In genomic region chr2:209426432-209426831, GRCh38 we compare ENCODE assay signal across 10 cellular contexts. TPM values are rescaled to one million over a fixed set of nuclear protein-coding genes. Genes with fewer than 3 reads are reported as not detected.
DNase-seq lines count a peak whose midpoint lies in the region; ATAC-seq and TF ChIP-seq lines count a peak whose summit lies in the region.
"Had no signal": no experiment of that assay in that cellular context is flagged by ENCODE, and none has a peak within 500 bp of the region (broad histone marks: within the 10 kb centered on the region; RNA-seq: fewer than 3 reads in every experiment).

No MANE protein-coding gene starts in this region.

- peaks cover 10% of the 10 kb centered on the region for H3K4me1 Mint-ChIP-seq in endothelial cell (ENCODE audit: unreplicated experiment)

- H3K4me3 Mint-ChIP-seq in endothelial cell (ENCODE audit: unreplicated experiment): no peak overlapping the region

- no peaks in the 10 kb centered on the region for H3K27me3 ChIP-seq in PC-9 (ENCODE audit: insufficient read depth, low read depth)
- no peaks in the 10 kb centered on the region for H3K27me3 ChIP-seq in upper lobe of right lung

- H3K36me3 ChIP-seq in PC-9 (ENCODE audit: low read depth) (no peaks in the 10 kb centered on the region), upper lobe of right lung (no peaks in the 10 kb centered on the region)

- no peaks in the 10 kb centered on the region for H3K36me3 Mint-ChIP-seq in endothelial cell (ENCODE audit: low read depth, unreplicated experiment)

- peaks cover 8% of the 10 kb centered on the region for H3K27me3 Mint-ChIP-seq in endothelial cell (ENCODE audit: unreplicated experiment)

- peak overlapping the region; percentile 86 for H3K4me2 ChIP-seq in PC-9

- CTCF ChIA-PET in PC-9 (lab: Charles Lee): no interaction called here

- no peak overlapping the region for H3K4me3 ChIP-seq in PC-9
- no peak overlapping the region for H3K4me3 ChIP-seq in fibroblast of pulmonary artery (replicated peaks; ENCODE audit: low read depth, low read length)
- no peak overlapping the region for H3K4me3 ChIP-seq in upper lobe of right lung

- peak; percentile 49 to 65 for DNase-seq in NCI-H2081 (lab: John Stamatoyannopoulos, UW)
- no peak for DNase-seq in NCI-H2081 treated with DMSO at 0.1 percent for 48 hours (lab: John Stamatoyannopoulos, UW)
- DNase-seq in PC-9: peak; percentile 71 to 81
- peak; percentile 22 for DNase-seq in fibroblast of pulmonary artery (ENCODE audit: low read depth)
- no peak for DNase-seq in upper lobe of right lung
- DNase-seq in endothelial cell (ENCODE audit: low spot score): no peak
- DNase-seq: Karpas-422; stimulated activated CD4-positive, alpha-beta T cell treated with anti-CD3 and anti-CD28 coated beads, Interleukin-15, amount 100 ng/mL, for 24 hours had no signal

- no peaks in the 10 kb centered on the region for H4K20me1 ChIP-seq in PC-9 (ENCODE audit: insufficient read depth)

- no peaks in the 10 kb centered on the region for H3K79me2 ChIP-seq in PC-9 (ENCODE audit: low read depth)

- no peak for TF ChIP-seq CTCF in PC-9 (conservative IDR thresholded peaks at IDR 0.05)
- no peak for TF ChIP-seq CTCF in fibroblast of pulmonary artery (IDR thresholded peaks at IDR 0.05; ENCODE audit: low read length, missing control alignments)
- TF ChIP-seq CTCF in upper lobe of right lung (IDR thresholded peaks at IDR 0.05): no peak
- no peak for TF ChIP-seq CTCF in endothelial cell (IDR thresholded peaks at IDR 0.05; ENCODE audit: unreplicated experiment)

- no peak overlapping the region for H2AFZ ChIP-seq in PC-9

- ATAC-seq in upper lobe of right lung: peak; percentile 62
- no peak for ATAC-seq in GM18870 (IDR thresholded peaks at IDR 0.05; ENCODE audit: unreplicated experiment)
- ATAC-seq in GM18867 (IDR thresholded peaks at IDR 0.05; ENCODE audit: unreplicated experiment): no peak

- no peak overlapping the region for H3K27ac Mint-ChIP-seq in endothelial cell (ENCODE audit: unreplicated experiment)

- no TSS peak for BruUV-seq in PC-9 (replicated peaks; lab: Mats Ljungman, UMichigan)

- H3K9me3 Mint-ChIP-seq in endothelial cell (ENCODE audit: unreplicated experiment): no peaks in the 10 kb centered on the region

- H3K9me2 ChIP-seq in PC-9 (ENCODE audit: insufficient read depth): no peaks in the 10 kb centered on the region

- H3K27ac ChIP-seq in PC-9: peak overlapping the region; percentile 83
- no peak overlapping the region for H3K27ac ChIP-seq in upper lobe of right lung

- intact Hi-C loops in PC-9 (cut with micrococcal nuclease; ENCODE audit: unreplicated experiment) (loop anchor here (1.0 to 2.0 kb wide), 2 partner anchors 46 to 70 kb away; no protein-coding TSS in a partner anchor), upper lobe of right lung (cut with DNase I) (no loop called here)

- POLR2A ChIA-PET in PC-9 (lab: Charles Lee; ENCODE audit: unreplicated experiment): interaction anchor here (0.6 to 0.7 kb wide), 2 partner anchors 72 to 76 kb away, joined by 3 to 15 read pairs; no protein-coding TSS in a partner anchor

- H3K4me1 ChIP-seq in PC-9 (replicated peaks; ENCODE audit: insufficient read depth): peaks cover 24% of the 10 kb centered on the region
- no peaks in the 10 kb centered on the region for H3K4me1 ChIP-seq in upper lobe of right lung

- H3K9me3 ChIP-seq in PC-9 (ENCODE audit: insufficient read depth, low read depth) (no peaks in the 10 kb centered on the region), upper lobe of right lung (no peaks in the 10 kb centered on the region)

- H3F3A ChIP-seq in PC-9 (ENCODE audit: insufficient read depth, low read depth): no peaks in the 10 kb centered on the region

RNA-seq across cellular contexts. Expression of gene MAP2, which starts 2.6 kb away (rescaled TPM):
- total RNA-seq in PC-9 (2021): 67.7 and 71.1 TPM in 2 replicates
- total RNA-seq in upper lobe of right lung: 44.0 TPM
- total RNA-seq in endothelial cell (ENCODE audit: unreplicated experiment): 2.1 TPM

Comparison
In these comparisons a context has a peak if more than half of its experiments do, and no peak if none do; other contexts are left out.
1. DNase-seq: peak in NCI-H2081 (2 of 2), PC-9 (2 of 2) and fibroblast of pulmonary artery (single experiment); none in NCI-H2081 treated with DMSO at 0.1 percent for 48 hours (single experiment), upper lobe of right lung (single experiment) and endothelial cell (single experiment).
2. RNA of gene MAP2, which starts 2.6 kb away (total RNA-seq): 67.7 to 71.1 TPM in PC-9 and 44.0 TPM in upper lobe of right lung (single experiment); 2.1 TPM in endothelial cell (single experiment); every median in the first group is over 10 times any median in the second.